Comparison of ENCODE assay signal across 17 cellular contexts in genomic region chr2:127771756-127772155, GRCh38. TPM values are rescaled to one million over a fixed set of nuclear protein-coding genes. Genes with fewer than 3 reads are reported as not detected.
DNase-seq lines count a peak whose midpoint lies in the region; FAIRE-seq and TF ChIP-seq lines count a peak whose summit lies in the region.
"Had no signal": no experiment of that assay in that cellular context is flagged by ENCODE, and none has a peak within 500 bp of the region (broad histone marks: within the 10 kb centered on the region; RNA-seq: fewer than 3 reads in every experiment).

No MANE protein-coding gene starts in this region.

- no peaks in the 10 kb centered on the region for H3K27me3 ChIP-seq in fibroblast of lung (ENCODE audit: control insufficient read depth, insufficient read depth, low read length)
- no peaks in the 10 kb centered on the region for H3K27me3 ChIP-seq in smooth muscle cell (ENCODE audit: low read depth)

- H3K9ac ChIP-seq in fibroblast of lung (ENCODE audit: insufficient read depth, low read length) (no peak overlapping the region), smooth muscle cell (ENCODE audit: low read depth) (peak overlapping the region; percentile 53)

- no peaks in the 10 kb centered on the region for H3K9me3 Mint-ChIP-seq in activated T-cell treated with anti-CD3 and anti-CD28 coated beads, Interleukin-2, amount 50 U/mL, for 24 hours
- no peaks in the 10 kb centered on the region for H3K9me3 Mint-ChIP-seq in activated naive CD4-positive, alpha-beta T cell treated with anti-CD3 and anti-CD28 coated beads for 36 hours
- H3K9me3 Mint-ChIP-seq: activated B cell treated with CpG ODN at 0.5 μM for 24 hours; activated naive CD4-positive, alpha-beta T cell treated with anti-CD3 and anti-CD28 coated beads, Interleukin-2, amount 50 U/mL, for 24 hours; neural crest cell had no signal

- H3K36me3 ChIP-seq in fibroblast of lung (ENCODE audit: control insufficient read depth, insufficient read depth, low read length) (no peaks in the 10 kb centered on the region), smooth muscle cell (ENCODE audit: low read depth) (no peaks in the 10 kb centered on the region)

- intact Hi-C loops in activated naive CD4-positive, alpha-beta T cell treated with anti-CD3 and anti-CD28 coated beads for 36 hours (cut with micrococcal nuclease): no loop called here

- H3K36me3 Mint-ChIP-seq in activated T-cell treated with anti-CD3 and anti-CD28 coated beads, Interleukin-2, amount 50 U/mL, for 24 hours (ENCODE audit: low read depth): peaks cover 53% of the 10 kb centered on the region
- peaks cover 11% of the 10 kb centered on the region for H3K36me3 Mint-ChIP-seq in activated naive CD4-positive, alpha-beta T cell treated with anti-CD3 and anti-CD28 coated beads for 36 hours (ENCODE audit: low read depth)

- peaks cover 2% of the 10 kb centered on the region for H3K4me1 ChIP-seq in fibroblast of lung (ENCODE audit: control insufficient read depth, extremely low read depth, insufficient read depth, low read length)
- H3K4me1 ChIP-seq in smooth muscle cell (ENCODE audit: low read depth): no peaks in the 10 kb centered on the region

- H3K27me3 Mint-ChIP-seq in activated T-cell treated with anti-CD3 and anti-CD28 coated beads, Interleukin-2, amount 50 U/mL, for 24 hours: no peaks in the 10 kb centered on the region
- H3K27me3 Mint-ChIP-seq in activated naive CD4-positive, alpha-beta T cell treated with anti-CD3 and anti-CD28 coated beads for 36 hours (ENCODE audit: low read depth): no peaks in the 10 kb centered on the region
- H3K27me3 Mint-ChIP-seq: activated B cell treated with CpG ODN at 0.5 μM for 24 hours; activated naive CD4-positive, alpha-beta T cell treated with anti-CD3 and anti-CD28 coated beads, Interleukin-2, amount 50 U/mL, for 24 hours had no signal

- TF ChIP-seq POLR2A in GM12892 (IDR thresholded peaks at IDR 0.05; ENCODE audit: low read depth, low read length): no peak

- CTCF ChIA-PET in activated naive CD4-positive, alpha-beta T cell treated with anti-CD3 and anti-CD28 coated beads for 36 hours (lab: Charles Lee): no interaction called here

- H3K27ac ChIP-seq in fibroblast of lung (ENCODE audit: insufficient read depth, low read length) (peak overlapping the region; percentile 66), smooth muscle cell (ENCODE audit: low read depth) (peak overlapping the region; percentile 70)

- no peak for FAIRE-seq in GM12892 (lab: Jason Lieb, UNC)
- FAIRE-seq: A204.1 had no signal

- no peak for DNase-seq in activated T-cell treated with anti-CD3 and anti-CD28 coated beads, Interleukin-2, amount 50 U/mL, for 24 hours
- DNase-seq in activated T-cell treated with anti-CD3 and anti-CD28 coated beads, Interleukin-2, amount 50 U/mL, for 48 hours: no peak
- DNase-seq in T1000 (lab: John Stamatoyannopoulos, UW) (peak; percentile 2), fibroblast of lung (ENCODE audit: low read depth in 2 of 2) (peak; percentile 46 to 90), smooth muscle cell (lab: John Stamatoyannopoulos, UW; ENCODE audit: unreplicated experiment) (no peak), GM12892 (ENCODE audit: insufficient read length) (no peak), SHP77 treated with DMSO at 0.1 percent for 48 hours (lab: John Stamatoyannopoulos, UW) (no peak)
- DNase-seq in activated naive CD4-positive, alpha-beta T cell treated with anti-CD3 and anti-CD28 coated beads for 36 hours: no peak
- DNase-seq: activated B cell treated with CpG ODN at 0.5 μM for 24 hours; Caco-2; GOT3; NCI-H1417; NCI-H446 treated with DMSO at 0.1 percent for 48 hours; stimulated activated CD4-positive, alpha-beta T cell treated with anti-CD3 and anti-CD28 coated beads, Interleukin-4, amount 100 ng/mL, for 24 hours had no signal

- H3K9me3 ChIP-seq in fibroblast of lung (ENCODE audit: control insufficient read depth, insufficient read depth, low read depth, low read length): no peaks in the 10 kb centered on the region
- no peaks in the 10 kb centered on the region for H3K9me3 ChIP-seq in smooth muscle cell (replicated peaks; ENCODE audit: low read depth)
- H3K9me3 ChIP-seq: Caco-2 had no signal

- TF ChIP-seq CTCF in fibroblast of lung (conservative IDR thresholded peaks at IDR 0.05 in 1 of 2, IDR thresholded peaks at IDR 0.05 in 1 of 2; ENCODE audit: low read depth in 1 of 2, low read length in 2 of 2): no peak
- no peak for TF ChIP-seq CTCF in smooth muscle cell (IDR thresholded peaks at IDR 0.05; ENCODE audit: borderline replicate concordance, insufficient read depth, poor library complexity, severe bottlenecking)

- no peaks in the 10 kb centered on the region for H3F3A ChIP-seq in smooth muscle cell (ENCODE audit: low read depth)

- H2AFZ ChIP-seq in fibroblast of lung (ENCODE audit: low read length) (no peak overlapping the region), smooth muscle cell (ENCODE audit: low read depth) (no peak overlapping the region)

- peaks cover 39% of the 10 kb centered on the region for H3K4me1 Mint-ChIP-seq in activated T-cell treated with anti-CD3 and anti-CD28 coated beads, Interleukin-2, amount 50 U/mL, for 24 hours (ENCODE audit: low read depth)
- H3K4me1 Mint-ChIP-seq in activated naive CD4-positive, alpha-beta T cell treated with anti-CD3 and anti-CD28 coated beads for 36 hours (ENCODE audit: low read depth): peaks cover 26% of the 10 kb centered on the region

- H3K79me2 ChIP-seq in fibroblast of lung (ENCODE audit: control insufficient read depth, insufficient read depth, low read length) (peaks cover 35% of the 10 kb centered on the region), smooth muscle cell (ENCODE audit: low read depth) (peaks cover 85% of the 10 kb centered on the region)

- no peaks in the 10 kb centered on the region for H4K20me1 ChIP-seq in fibroblast of lung (ENCODE audit: control insufficient read depth, extremely low read depth, insufficient read depth, low read length)
- H4K20me1 ChIP-seq in smooth muscle cell (ENCODE audit: low read depth): peaks cover 93% of the 10 kb centered on the region

- no peak overlapping the region for H3K4me3 Mint-ChIP-seq in activated T-cell treated with anti-CD3 and anti-CD28 coated beads, Interleukin-2, amount 50 U/mL, for 24 hours
- H3K4me3 Mint-ChIP-seq in activated naive CD4-positive, alpha-beta T cell treated with anti-CD3 and anti-CD28 coated beads for 36 hours: no peak overlapping the region
- H3K4me3 Mint-ChIP-seq: activated B cell treated with CpG ODN at 0.5 μM for 24 hours; activated naive CD4-positive, alpha-beta T cell treated with anti-CD3 and anti-CD28 coated beads, Interleukin-2, amount 50 U/mL, for 24 hours; neural crest cell had no signal

- H3K4me2 ChIP-seq in fibroblast of lung (ENCODE audit: extremely low read depth, insufficient read depth, low read length) (no peak overlapping the region), smooth muscle cell (no peak overlapping the region)

- H3K4me3 ChIP-seq in fibroblast of lung (replicated peaks in 1 of 4; ENCODE audit: control extremely low read depth in 1 of 4, insufficient read depth in 1 of 4, low read depth in 3 of 4, low read length in 4 of 4) (no peak overlapping the region), smooth muscle cell (no peak overlapping the region)

- H3K27ac Mint-ChIP-seq in activated T-cell treated with anti-CD3 and anti-CD28 coated beads, Interleukin-2, amount 50 U/mL, for 24 hours: peak overlapping the region; percentile 31
- no peak overlapping the region for H3K27ac Mint-ChIP-seq in activated naive CD4-positive, alpha-beta T cell treated with anti-CD3 and anti-CD28 coated beads for 36 hours
- H3K27ac Mint-ChIP-seq: activated B cell treated with CpG ODN at 0.5 μM for 24 hours had no signal

- WGBS in smooth muscle cell (ENCODE audit: low lambda C conversion rate): 72% methylated on average over 2 of the region's 2 CpGs

RNA-seq across cellular contexts. Expression of gene WDR33, which starts 39.2 kb away (rescaled TPM):
- 20.8 and 27.2 TPM in 2 replicates for total RNA-seq in fibroblast of lung
- 28.6 and 31.1 TPM in 2 replicates for polyA plus RNA-seq in fibroblast of lung
- 18.6 and 20.3 TPM in 2 replicates for polyA plus RNA-seq in fibroblast of lung (2012)
- 6.6 and 14.4 TPM in 2 replicates for polyA minus RNA-seq in fibroblast of lung (ENCODE audit: low replicate concordance)
- 30.4 and 39.0 TPM in 2 replicates for total RNA-seq in smooth muscle cell
- polyA plus RNA-seq in smooth muscle cell: 43.3 and 43.7 TPM in 2 replicates
- 10 to 100 TPM; 61.1 to 63.2 TPM for total RNA-seq in activated naive CD4-positive, alpha-beta T cell treated with anti-CD3 and anti-CD28 coated beads for 36 hours
- 29.0 TPM for polyA plus RNA-seq in GM12892 (2012; ENCODE audit: missing spikeins)

Comparison
In these comparisons a context has a peak if more than half of its experiments do, and no peak if none do; other contexts are left out.
1. DNase-seq: peak in T1000 (single experiment) and fibroblast of lung (2 of 2); none in activated T-cell treated with anti-CD3 and anti-CD28 coated beads, Interleukin-2, amount 50 U/mL, for 24 hours (single experiment), activated T-cell treated with anti-CD3 and anti-CD28 coated beads, Interleukin-2, amount 50 U/mL, for 48 hours (0 of 2), smooth muscle cell (single experiment), activated naive CD4-positive, alpha-beta T cell treated with anti-CD3 and anti-CD28 coated beads for 36 hours (single experiment), GM12892 (single experiment) and SHP77 treated with DMSO at 0.1 percent for 48 hours (single experiment).